9 cellular contexts compared by ENCODE assay signal in genomic region chr1:24392604-24392946, GRCh38. TPM values are rescaled to one million over a fixed set of nuclear protein-coding genes. Genes with fewer than 3 reads are reported as not detected.
A peak's percentile ranks its signal among the peaks of the same experiment; 100 is the strongest.
DNase-seq lines count a peak whose midpoint lies in the region; ATAC-seq and TF ChIP-seq lines count a peak whose summit lies in the region.
"Had no signal": no experiment of that assay in that cellular context is flagged by ENCODE, and none has a peak within 500 bp of the region (broad histone marks: within the 10 kb centered on the region; RNA-seq: fewer than 3 reads in every experiment).

No MANE protein-coding gene starts in this region.

- peak overlapping the region; percentile 53 for H2AFZ ChIP-seq in neuronal stem cell (ENCODE audit: low read length)

- H2AK5ac ChIP-seq in neuronal stem cell (ENCODE audit: low read depth, low read length) = no peak overlapping the region

- no peaks in the 10 kb centered on the region for H3K36me3 ChIP-seq in neuronal stem cell (replicated peaks in 1 of 2; ENCODE audit: control insufficient read depth in 2 of 2, insufficient read depth in 2 of 2, low read length in 2 of 2)

- no peak for DNase-seq in CD4-positive, alpha-beta T cell
- no peak for DNase-seq in activated naive CD8-positive, alpha-beta T cell treated with anti-CD3 and anti-CD28 coated beads, Interleukin-2, amount 50 U/mL, for 24 hours
- DNase-seq in neuronal stem cell (ENCODE audit: low spot score) (no peak), posterior vena cava (ENCODE audit: low spot score) (no peak)
- no peak for DNase-seq in stimulated activated CD4-positive, alpha-beta T cell treated with anti-CD3 and anti-CD28 coated beads, Interleukin-15, amount 100 ng/mL, for 24 hours

- no peaks in the 10 kb centered on the region for H3K27me3 Mint-ChIP-seq in CD4-positive, alpha-beta T cell
- H3K27me3 Mint-ChIP-seq in activated naive CD8-positive, alpha-beta T cell treated with anti-CD3 and anti-CD28 coated beads, Interleukin-2, amount 50 U/mL, for 24 hours = no peaks in the 10 kb centered on the region

- no peak overlapping the region for H3K23ac ChIP-seq in neuronal stem cell (ENCODE audit: low read depth, low read length, poor library complexity)

- no peaks in the 10 kb centered on the region for H3K9me3 Mint-ChIP-seq in CD4-positive, alpha-beta T cell
- H3K9me3 Mint-ChIP-seq in activated naive CD8-positive, alpha-beta T cell treated with anti-CD3 and anti-CD28 coated beads, Interleukin-2, amount 50 U/mL, for 24 hours = no peaks in the 10 kb centered on the region

- H3K4me1 Mint-ChIP-seq in CD4-positive, alpha-beta T cell (ENCODE audit: low read depth) = peaks cover 42% of the 10 kb centered on the region
- peaks cover 39% of the 10 kb centered on the region for H3K4me1 Mint-ChIP-seq in activated naive CD8-positive, alpha-beta T cell treated with anti-CD3 and anti-CD28 coated beads, Interleukin-2, amount 50 U/mL, for 24 hours

- peaks cover 12% of the 10 kb centered on the region for H3K36me3 Mint-ChIP-seq in CD4-positive, alpha-beta T cell (ENCODE audit: low read depth)
- H3K36me3 Mint-ChIP-seq in activated naive CD8-positive, alpha-beta T cell treated with anti-CD3 and anti-CD28 coated beads, Interleukin-2, amount 50 U/mL, for 24 hours (ENCODE audit: low read depth) = peaks cover 6% of the 10 kb centered on the region

- peaks cover 2% of the 10 kb centered on the region for H3K79me1 ChIP-seq in neuronal stem cell (ENCODE audit: low read depth, low read length)

- no peak for ATAC-seq in CD4-positive, alpha-beta T cell (ENCODE audit: poor library complexity)
- peak; percentile 7 for ATAC-seq in HG03159 (IDR thresholded peaks at IDR 0.05; ENCODE audit: unreplicated experiment)
- no peak for ATAC-seq in activated naive CD8-positive, alpha-beta T cell treated with anti-CD3 and anti-CD28 coated beads, Interleukin-2, amount 50 U/mL, for 24 hours
- no peak for ATAC-seq in HG02973 (IDR thresholded peaks at IDR 0.05; ENCODE audit: unreplicated experiment)
- ATAC-seq in HG03439 (IDR thresholded peaks at IDR 0.05; ENCODE audit: unreplicated experiment) = no peak

- no peak overlapping the region for H2BK5ac ChIP-seq in neuronal stem cell (ENCODE audit: low read length)

- no peak overlapping the region for H4K8ac ChIP-seq in neuronal stem cell (ENCODE audit: low read depth, low read length)

- H3K18ac ChIP-seq in neuronal stem cell (ENCODE audit: low read length) = no peak overlapping the region

- no peak overlapping the region for H3K9ac ChIP-seq in neuronal stem cell (ENCODE audit: low read depth, low read length, poor library complexity)

- peak overlapping the region; percentile 63 for H3K27ac ChIP-seq in CD4-positive, alpha-beta T cell (ENCODE audit: low read depth, low read length)
- H3K27ac ChIP-seq in neuronal stem cell (replicated peaks; ENCODE audit: low read length) = no peak overlapping the region

- no peak overlapping the region for H3K4ac ChIP-seq in neuronal stem cell (ENCODE audit: low read length)

- H3K27ac Mint-ChIP-seq in CD4-positive, alpha-beta T cell = peak overlapping the region; percentile 85
- H3K27ac Mint-ChIP-seq in activated naive CD8-positive, alpha-beta T cell treated with anti-CD3 and anti-CD28 coated beads, Interleukin-2, amount 50 U/mL, for 24 hours = peak overlapping the region; percentile 92

- TF ChIP-seq CTCF in CD4-positive, alpha-beta T cell (IDR thresholded peaks at IDR 0.05) = no peak

- H3K4me2 ChIP-seq in neuronal stem cell (ENCODE audit: insufficient read depth, low read length, poor library complexity, severe bottlenecking) = no peak overlapping the region

- CTCF ChIA-PET in CD4-positive, alpha-beta T cell (lab: Charles Lee) = interaction anchor here (0.7 to 4.3 kb wide), 18 partner anchors 15 to 438 kb away, joined by 3 to 126 read pairs (median 4); partner anchors contain the start of genes NIPAL3 and STPG1

- intact Hi-C loops in CD4-positive, alpha-beta T cell (cut with DNase I, micrococcal nuclease) = loop anchor here (1.0 to 10.0 kb wide), 7 partner anchors 70 to 442 kb away; no protein-coding TSS in a partner anchor
- intact Hi-C loops in posterior vena cava (cut with DNase I) = loop anchor here in 1 of 2 donors (5.0 kb wide), 1 partner anchor 190 kb away; no protein-coding TSS in a partner anchor

- H3K4me3 ChIP-seq in neuronal stem cell (ENCODE audit: low read length in 2 of 2) = no peak overlapping the region
- H3K4me3 ChIP-seq: lung had no signal

- POLR2A ChIA-PET in CD4-positive, alpha-beta T cell (lab: Charles Lee) = interaction anchor here (0.8 to 4.4 kb wide), 12 partner anchors 14 to 250 kb away, joined by 3 to 68 read pairs (median 6); partner anchors contain the start of genes NIPAL3, RCAN3 and STPG1

- peak overlapping the region; percentile 52 for H3K4me3 Mint-ChIP-seq in CD4-positive, alpha-beta T cell
- peak overlapping the region; percentile 67 for H3K4me3 Mint-ChIP-seq in activated naive CD8-positive, alpha-beta T cell treated with anti-CD3 and anti-CD28 coated beads, Interleukin-2, amount 50 U/mL, for 24 hours

- H2BK120ac ChIP-seq in neuronal stem cell (ENCODE audit: low read depth, low read length) = no peak overlapping the region

- H3K9me3 ChIP-seq in CD4-positive, alpha-beta T cell (ENCODE audit: control insufficient read depth, low read length) = no peaks in the 10 kb centered on the region
- H3K9me3 ChIP-seq in neuronal stem cell (replicated peaks in 1 of 2; ENCODE audit: control insufficient read depth in 2 of 2, insufficient read depth in 1 of 2, low read depth in 1 of 2, low read length in 2 of 2) = no peaks in the 10 kb centered on the region

- no peak overlapping the region for H3K14ac ChIP-seq in neuronal stem cell (ENCODE audit: low read length)

- H3K27me3 ChIP-seq in CD4-positive, alpha-beta T cell (ENCODE audit: control insufficient read depth, insufficient read depth, low read length) = no peaks in the 10 kb centered on the region
- no peaks in the 10 kb centered on the region for H3K27me3 ChIP-seq in neuronal stem cell (ENCODE audit: control insufficient read depth in 3 of 3, insufficient read depth in 3 of 3, low read depth in 1 of 3, low read length in 3 of 3)

- H2BK12ac ChIP-seq in neuronal stem cell (ENCODE audit: low read length) = no peak overlapping the region

- H3K4me1 ChIP-seq in neuronal stem cell (ENCODE audit: control insufficient read depth in 2 of 2, insufficient read depth in 1 of 2, low read depth in 1 of 2, low read length in 2 of 2) = no peaks in the 10 kb centered on the region

- H4K91ac ChIP-seq in neuronal stem cell (ENCODE audit: low read depth, low read length, poor library complexity) = no peak overlapping the region

- H2BK15ac ChIP-seq in neuronal stem cell (ENCODE audit: low read length) = no peak overlapping the region

- WGBS in neuronal stem cell (ENCODE audit: extremely low coverage in 2 of 2, insufficient read length in 2 of 2, insufficient replicate concordance in 1 of 2), 2 donors = no CpG with 5 or more reads among the region's 4 CpGs

RNA-seq across cellular contexts. Expression of gene STPG1, which starts 21.0 kb away (rescaled TPM):
- 1 to 10 TPM; 1.8 to 2.4 TPM for total RNA-seq in CD4-positive, alpha-beta T cell
- 12.5 TPM for polyA plus RNA-seq in neuronal stem cell (2013, experiment 1 of 2)
- polyA plus RNA-seq in neuronal stem cell (2013, experiment 2 of 2) = 12.2 TPM
- total RNA-seq in posterior vena cava = 1 to 10 TPM; 2.1 to 2.9 TPM

RNA-seq across cellular contexts. Expression of gene NIPAL3, which starts 23.0 kb away (rescaled TPM):
- 10 to 100 TPM; 26.3 to 29.8 TPM for total RNA-seq in CD4-positive, alpha-beta T cell
- polyA plus RNA-seq in neuronal stem cell (2013, experiment 1 of 2) = 6.6 TPM
- polyA plus RNA-seq in neuronal stem cell (2013, experiment 2 of 2) = 6.5 TPM
- 1 to 10 TPM; 7.5 to 8.7 TPM for total RNA-seq in posterior vena cava
